Comparison of ENCODE assay signal across 12 cellular contexts in the genomic region with DNA sequence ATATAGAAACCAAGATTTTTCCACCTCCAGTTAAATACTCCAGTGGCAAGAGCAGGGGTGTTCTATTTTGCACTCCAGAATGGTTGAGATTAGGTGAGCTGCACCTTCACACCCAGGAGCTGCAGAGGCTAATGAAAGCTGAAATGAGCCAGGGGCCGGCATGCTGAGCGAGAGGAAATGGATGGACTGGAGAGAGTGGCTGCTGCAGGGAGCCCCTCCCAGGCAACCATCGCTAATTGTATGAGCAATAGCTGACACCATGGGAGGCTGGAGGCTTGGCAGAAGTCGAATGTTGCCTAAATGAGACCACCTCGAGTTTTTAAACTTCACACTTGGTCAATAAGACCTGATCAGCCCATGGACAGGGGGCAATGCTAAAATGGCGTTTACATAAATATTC.
A peak's percentile ranks its signal among the peaks of the same experiment; 100 is the strongest.
DNase-seq lines count a peak whose midpoint lies in the region; TF ChIP-seq lines count a peak whose summit lies in the region.
"Had no signal": no experiment of that assay in that cellular context is flagged by ENCODE, and none has a peak within 500 bp of the region (broad histone marks: within the 10 kb centered on the region; RNA-seq: fewer than 3 reads in every experiment).

No MANE protein-coding gene starts in this region.

- H2BK15ac ChIP-seq in H9 (ENCODE audit: low read depth, low read length) (no peak overlapping the region), mesendoderm (replicated peaks; ENCODE audit: low read depth) (no peak overlapping the region)

- no peak overlapping the region for H2AK5ac ChIP-seq in H9 (ENCODE audit: insufficient read length, low read length)
- no peak overlapping the region for H2AK5ac ChIP-seq in mesendoderm (ENCODE audit: low read length)

- peaks cover 7 to 10% of the 10 kb centered on the region in 2 experiments; a peak in 3 of 4 replicates for H3K4me1 Mint-ChIP-seq in H9
- H3K4me1 Mint-ChIP-seq in endodermal cell, result peaks cover 16% of the 10 kb centered on the region
- no peaks in the 10 kb centered on the region for H3K4me1 Mint-ChIP-seq in immature natural killer cell
- H3K4me1 Mint-ChIP-seq: CD4-positive, alpha-beta memory T cell had no signal

- no peak overlapping the region for H3K4ac ChIP-seq in H9 (ENCODE audit: low read depth, low read length)
- H3K4ac ChIP-seq in mesendoderm (ENCODE audit: low read depth, low read length), result peak overlapping the region; percentile 8

- H3K4me3 Mint-ChIP-seq in H9 (no peak overlapping the region), endodermal cell (no peak overlapping the region), immature natural killer cell (no peak overlapping the region)
- H3K4me3 Mint-ChIP-seq: CD4-positive, alpha-beta memory T cell had no signal

- no peak overlapping the region for H3K14ac ChIP-seq in H9 (ENCODE audit: insufficient read depth, low read length)

- H3K27ac Mint-ChIP-seq in H9 (no peak overlapping the region), endodermal cell (no peak overlapping the region), immature natural killer cell (no peak overlapping the region)
- H3K27ac Mint-ChIP-seq: CD4-positive, alpha-beta memory T cell had no signal

- no peaks in the 10 kb centered on the region for H3K27me3 ChIP-seq in H9 (ENCODE audit: insufficient read depth, low read length)
- no peaks in the 10 kb centered on the region for H3K27me3 ChIP-seq in endodermal cell (ENCODE audit: control insufficient read depth, insufficient read depth, low read length, poor library complexity, severe bottlenecking)
- H3K27me3 ChIP-seq in mesendoderm (ENCODE audit: insufficient read depth, low read length, poor library complexity), result no peaks in the 10 kb centered on the region
- no peaks in the 10 kb centered on the region for H3K27me3 ChIP-seq in effector memory CD4-positive, alpha-beta T cell (replicated peaks; ENCODE audit: control insufficient read depth, insufficient read depth, low read length, poor library complexity, severe bottlenecking)
- H3K27me3 ChIP-seq: BE2C had no signal

- no peak overlapping the region for H4K91ac ChIP-seq in H9 (ENCODE audit: insufficient read length, low read depth, low read length)

- H4K8ac ChIP-seq in H9 (replicated peaks; ENCODE audit: insufficient read length, low read depth, low read length), result no peak overlapping the region
- no peak overlapping the region for H4K8ac ChIP-seq in mesendoderm (ENCODE audit: low read depth, low read length)

- H3K56ac ChIP-seq in H9 (ENCODE audit: insufficient read length, low read depth, low read length), result no peak overlapping the region
- H3K56ac ChIP-seq in mesendoderm (ENCODE audit: low read length), result no peak overlapping the region

- in situ Hi-C loops in GM13977 (cut with MboI; ENCODE audit: low pct_unique_long_range_greater_than_20kb, low sequenced_read_pairs, unreplicated experiment), result no loop called here

- no peak overlapping the region for H2BK12ac ChIP-seq in H9 (ENCODE audit: insufficient read length, low read depth, low read length)

- no peaks in the 10 kb centered on the region for H3K79me2 ChIP-seq in H9 (ENCODE audit: insufficient read depth, low read length)
- H3K79me2 ChIP-seq in mesendoderm (ENCODE audit: control insufficient read depth, insufficient read depth, low read length), result no peaks in the 10 kb centered on the region

- no peak overlapping the region for H2AFZ ChIP-seq in H9 (ENCODE audit: low read length)

- H3K79me1 ChIP-seq in H9 (ENCODE audit: insufficient read depth, low read depth, low read length, poor library complexity, severe bottlenecking) (no peaks in the 10 kb centered on the region), mesendoderm (ENCODE audit: low read length) (no peaks in the 10 kb centered on the region)

- no peak overlapping the region for H2BK120ac ChIP-seq in H9 (ENCODE audit: low read depth, low read length, poor library complexity, severe bottlenecking)
- H2BK120ac ChIP-seq in mesendoderm (ENCODE audit: low read depth, low read length), result no peak overlapping the region

- WGBS in H9 (ENCODE audit: extremely low coverage, insufficient read length, low lambda C conversion rate), result no CpG with 5 or more reads among the region's 6 CpGs
- 38 to 50% methylated on average over 4 to 6 of the region's 6 CpGs for WGBS in endodermal cell (ENCODE audit: insufficient coverage in 1 of 2, insufficient read length in 1 of 2), 2 experiments
- no CpG with 5 or more reads among the region's 6 CpGs for WGBS in mesendoderm (ENCODE audit: extremely low coverage, insufficient coverage, low lambda C conversion rate)

- H3K27me3 Mint-ChIP-seq in H9 (ENCODE audit: low read depth) (no peaks in the 10 kb centered on the region; the same call in 1 of the 2 replicates), endodermal cell (ENCODE audit: insufficient read depth) (no peaks in the 10 kb centered on the region), immature natural killer cell (ENCODE audit: low read depth in 3 of 3) (peaks cover 4 to 8% (median 4%) of the 10 kb centered on the region in 3 donors)

- H3K9ac ChIP-seq in H9 (ENCODE audit: extremely low read depth, insufficient read length, low read length) (no peak overlapping the region), endodermal cell (ENCODE audit: extremely low read depth, low read length, poor library complexity, severe bottlenecking) (no peak overlapping the region), mesendoderm (ENCODE audit: low read length) (no peak overlapping the region)

- no peaks in the 10 kb centered on the region for H3K36me3 Mint-ChIP-seq in H9 (ENCODE audit: insufficient read depth in 1 of 3, low read depth in 3 of 3)
- no peaks in the 10 kb centered on the region for H3K36me3 Mint-ChIP-seq in endodermal cell (ENCODE audit: low read depth)
- H3K36me3 Mint-ChIP-seq in immature natural killer cell, result no peaks in the 10 kb centered on the region
- H3K36me3 Mint-ChIP-seq: CD4-positive, alpha-beta memory T cell had no signal

- no peaks in the 10 kb centered on the region for H4K20me1 ChIP-seq in H9 (ENCODE audit: control insufficient read depth, insufficient read depth, insufficient read length)

- H3K9me3 Mint-ChIP-seq in H9, result peaks cover 0 to 4% of the 10 kb centered on the region in 2 experiments; a peak in 1 of 5 replicates
- H3K9me3 Mint-ChIP-seq in endodermal cell, result no peaks in the 10 kb centered on the region
- H3K9me3 Mint-ChIP-seq in immature natural killer cell, result peaks cover 0 to 3% (median 0%) of the 10 kb centered on the region in 6 donors
- H3K9me3 Mint-ChIP-seq: CD4-positive, alpha-beta memory T cell had no signal

- H3K4me1 ChIP-seq in H9 (ENCODE audit: insufficient read depth, low read length) (peaks cover 1% of the 10 kb centered on the region; the same call in 1 of the 2 replicates), endodermal cell (ENCODE audit: control insufficient read depth, insufficient read depth, low read length) (peaks cover 5% of the 10 kb centered on the region), mesendoderm (ENCODE audit: control insufficient read depth, low read depth, low read length) (peaks cover 6% of the 10 kb centered on the region)
- H3K4me1 ChIP-seq in effector memory CD4-positive, alpha-beta T cell (ENCODE audit: control insufficient read depth, insufficient read depth, low read length, poor library complexity, severe bottlenecking), result no peaks in the 10 kb centered on the region
- H3K4me1 ChIP-seq: BE2C had no signal

- H2BK20ac ChIP-seq in H9 (ENCODE audit: low read depth, low read length, poor library complexity, severe bottlenecking), result no peak overlapping the region

- H3K27ac ChIP-seq in H9 (ENCODE audit: insufficient read length, low read depth, low read length), result no peak overlapping the region
- H3K27ac ChIP-seq in endodermal cell (ENCODE audit: low read depth, low read length), result no peak overlapping the region
- H3K27ac ChIP-seq in mesendoderm (ENCODE audit: low read depth, low read length), result no peak overlapping the region
- H3K27ac ChIP-seq in effector memory CD4-positive, alpha-beta T cell (ENCODE audit: insufficient read depth, low read length, poor library complexity, severe bottlenecking), result no peak overlapping the region
- H3K27ac ChIP-seq: C4-2B, HL-60 had no signal

- H3K4me3 ChIP-seq in endodermal cell (ENCODE audit: low read length) (no peak overlapping the region), mesendoderm (ENCODE audit: low read length) (no peak overlapping the region)
- H3K4me3 ChIP-seq in effector memory CD4-positive, alpha-beta T cell (ENCODE audit: insufficient read depth, low read depth, low read length, poor library complexity, severe bottlenecking), result no peak overlapping the region

- H4K5ac ChIP-seq in H9 (ENCODE audit: insufficient read length, low read depth, low read length) (no peak overlapping the region), mesendoderm (ENCODE audit: low read length) (no peak overlapping the region)

- H3K23ac ChIP-seq in H9 (ENCODE audit: insufficient read length, low read depth, low read length) (no peak overlapping the region), mesendoderm (ENCODE audit: low read length) (no peak overlapping the region)

- H3K18ac ChIP-seq in H9 (ENCODE audit: insufficient read length, low read depth, low read length) (no peak overlapping the region), mesendoderm (ENCODE audit: low read length) (peak overlapping the region; percentile 46)

- H3K9me3 ChIP-seq in H9 (ENCODE audit: control insufficient read depth, low read depth, low read length), result no peaks in the 10 kb centered on the region
- H3K9me3 ChIP-seq in endodermal cell (ENCODE audit: control insufficient read depth, low read length), result no peaks in the 10 kb centered on the region
- no peaks in the 10 kb centered on the region for H3K9me3 ChIP-seq in effector memory CD4-positive, alpha-beta T cell (ENCODE audit: control insufficient read depth, low read length)
- H3K9me3 ChIP-seq: BE2C had no signal

- H3T11ph ChIP-seq in H9 (ENCODE audit: low read length), result no peak overlapping the region

- H2BK5ac ChIP-seq in H9 (ENCODE audit: insufficient read length, low read length) (no peak overlapping the region), mesendoderm (ENCODE audit: low read length) (no peak overlapping the region)

- no peak for TF ChIP-seq CTCF in H9 (conservative IDR thresholded peaks at IDR 0.05)
- no peak for TF ChIP-seq CTCF in endodermal cell (conservative IDR thresholded peaks at IDR 0.05)
- TF ChIP-seq CTCF in GM13977 (IDR thresholded peaks at IDR 0.05; ENCODE audit: extremely low read depth, insufficient read depth, missing control alignments), result no peak

- H3K36me3 ChIP-seq in endodermal cell (ENCODE audit: control insufficient read depth, insufficient read depth, low read length) (no peaks in the 10 kb centered on the region), mesendoderm (ENCODE audit: control insufficient read depth, insufficient read depth, low read length) (no peaks in the 10 kb centered on the region)
- no peaks in the 10 kb centered on the region for H3K36me3 ChIP-seq in effector memory CD4-positive, alpha-beta T cell (ENCODE audit: control insufficient read depth, insufficient read depth, low read length)
- H3K36me3 ChIP-seq: BE2C had no signal

- DNase-seq in ELF-1 (ENCODE audit: low read depth, low spot score) (peak; percentile 19), H9 (peak; percentile 64), endodermal cell (peak; percentile 85), mesendoderm (peak; percentile 71), immature natural killer cell (no peak), GM13977 (ENCODE audit: low spot score) (no peak)
- DNase-seq in effector memory CD4-positive, alpha-beta T cell, result no peak
- DNase-seq: BE2C; CD4-positive, alpha-beta memory T cell; DMS79 had no signal

- H3K23me2 ChIP-seq in H9 (ENCODE audit: insufficient read length, low read depth, low read length, poor library complexity, severe bottlenecking), result no peaks in the 10 kb centered on the region

- H3K4me2 ChIP-seq in H9 (ENCODE audit: insufficient read depth, insufficient read length, low read length) (no peak overlapping the region), mesendoderm (ENCODE audit: low read length) (no peak overlapping the region)

Comparison
In these comparisons a context has a peak if more than half of its experiments do, and no peak if none do; other contexts are left out.
1. DNase-seq: peak in ELF-1 (single experiment), H9 (single experiment), endodermal cell (single experiment) and mesendoderm (single experiment); none in effector memory CD4-positive, alpha-beta T cell (0 of 3), immature natural killer cell (0 of 3) and GM13977 (single experiment).